In the genomic region with DNA sequence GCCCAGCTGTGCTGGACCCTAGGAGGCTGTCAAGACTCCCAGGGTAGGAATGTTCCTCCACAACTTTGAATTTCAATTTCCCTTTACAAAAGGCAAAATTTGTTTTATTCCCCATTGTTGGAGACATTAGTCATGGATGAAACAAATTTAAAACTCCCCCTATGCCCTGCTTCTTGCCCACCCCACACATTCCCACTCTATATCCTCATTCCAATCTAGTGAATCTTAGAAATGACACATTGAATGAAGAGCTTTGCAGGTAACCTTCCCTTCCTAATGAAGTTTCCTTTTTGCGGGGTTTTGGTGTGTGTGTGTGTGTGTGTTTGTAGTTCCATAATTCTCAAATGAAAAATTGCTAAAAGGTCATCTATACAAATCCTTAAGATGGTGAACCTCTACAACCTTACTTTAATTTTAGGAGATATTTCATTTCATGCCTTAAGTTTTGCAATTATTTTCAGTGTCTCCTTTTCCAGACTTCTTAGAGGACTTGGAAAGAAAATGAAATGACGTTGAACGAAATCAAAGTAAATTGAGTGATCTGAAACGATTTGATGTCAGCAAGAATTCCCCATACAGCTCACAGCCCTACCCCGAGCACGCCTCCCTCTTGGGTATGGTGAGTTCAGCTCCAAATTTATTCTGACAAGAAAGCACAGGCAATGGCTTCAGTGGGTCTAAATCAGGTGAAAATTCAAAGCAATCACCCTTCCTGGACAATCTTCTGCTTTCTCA, we compare ENCODE assay signal across 8 cellular contexts.
DNase-seq lines count a peak whose midpoint lies in the region; ATAC-seq, FAIRE-seq and TF ChIP-seq lines count a peak whose summit lies in the region.

No MANE protein-coding gene starts in this region.

- peaks cover 1 to 9% of the 10 kb centered on the region in 2 donors for H3K9me3 Mint-ChIP-seq in activated T-cell treated with anti-CD3 and anti-CD28 coated beads, Interleukin-2, amount 50 U/mL, for 72 hours

- FAIRE-seq in HepG2 (lab: Jason Lieb, UNC) (no peak), D721Med (lab: Jason Lieb, UNC) (no peak)

- H3K79me2 ChIP-seq in HepG2 (ENCODE audit: insufficient read depth, low read length), result no peaks in the 10 kb centered on the region

- H2AFZ ChIP-seq in HepG2 (ENCODE audit: low read length), result peak overlapping the region; percentile 42

- 61% methylated on average over 6 of the region's 6 CpGs for WGBS in HepG2 (ENCODE audit: low lambda C conversion rate)
- WGBS in upper lobe of left lung, 2 donors, result 59 to 70% methylated on average over 6 of the region's 6 CpGs

- no TSS peak for BruUV-seq in HepG2 (replicated peaks; lab: Mats Ljungman, UMichigan)

- ATAC-seq in activated T-cell treated with anti-CD3 and anti-CD28 coated beads, Interleukin-2, amount 50 U/mL, for 72 hours (replicated peaks in 1 of 2), result no peak
- ATAC-seq in HepG2 (no peak), upper lobe of left lung (ENCODE audit: low FRiP score in 2 of 2) (no peak), HG03442 (IDR thresholded peaks at IDR 0.05; ENCODE audit: unreplicated experiment) (no peak)

- H4K20me1 ChIP-seq in HepG2 (ENCODE audit: insufficient read depth, low read length), result no peaks in the 10 kb centered on the region

- no peaks in the 10 kb centered on the region for H3K27me3 Mint-ChIP-seq in activated T-cell treated with anti-CD3 and anti-CD28 coated beads, Interleukin-2, amount 50 U/mL, for 72 hours (ENCODE audit: low read depth)

- peaks cover 40% of the 10 kb centered on the region for H3K4me1 ChIP-seq in HepG2 (ENCODE audit: insufficient read depth, low read length)
- peaks cover 28 to 48% (median 35%) of the 10 kb centered on the region in 4 donors for H3K4me1 ChIP-seq in upper lobe of left lung

- in situ Hi-C loops in astrocyte of the cerebellum (cut with HindIII; ENCODE audit: low sequenced_read_pairs), result no loop called here
- in situ Hi-C loops in HepG2 (cut with HindIII; ENCODE audit: extremely low pct_ligation_motif_present, low pct_unique_long_range_greater_than_20kb), result loop anchor here (10.0 kb wide), 1 partner anchor 413 kb away; the partner anchor contains the start of gene TIPARP

- H3K36me3 Mint-ChIP-seq in activated T-cell treated with anti-CD3 and anti-CD28 coated beads, Interleukin-2, amount 50 U/mL, for 72 hours (ENCODE audit: insufficient read depth in 2 of 2), result peaks cover 0 to 2% of the 10 kb centered on the region in 2 donors

- TF ChIP-seq POLR2A in HepG2 (IDR thresholded peaks at IDR 0.05; ENCODE audit: insufficient read depth in 1 of 2, low read depth in 2 of 2, low read length in 2 of 2), result no peak
- TF ChIP-seq POLR2A in upper lobe of left lung (IDR thresholded peaks at IDR 0.05), result no peak

- H3K36me3 ChIP-seq in HepG2 (replicated peaks in 1 of 2; ENCODE audit: control insufficient read depth in 1 of 2, insufficient read depth in 2 of 2, low read length in 2 of 2) (no peaks in the 10 kb centered on the region), upper lobe of left lung (no peaks in the 10 kb centered on the region)

- H3K27ac ChIP-seq in HepG2 (ENCODE audit: extremely low read length, insufficient read depth, low read length) (peak overlapping the region; percentile 96), upper lobe of left lung (peak overlapping the region; percentile 98 to 100 (median 98))

- no peak for TF ChIP-seq RAD21 in HepG2 (CRISPR knock-in tag; IDR thresholded peaks at IDR 0.05)

- H3K27ac Mint-ChIP-seq in activated T-cell treated with anti-CD3 and anti-CD28 coated beads, Interleukin-2, amount 50 U/mL, for 72 hours, result peak overlapping the region; percentile 80

- intact Hi-C loops in HepG2 (cut with micrococcal nuclease; ENCODE audit: unreplicated experiment), result loop anchor here (1.0 to 10.0 kb wide), 5 partner anchors 33 to 550 kb away; partner anchors contain the start of gene TIPARP

- H3K4me1 Mint-ChIP-seq in activated T-cell treated with anti-CD3 and anti-CD28 coated beads, Interleukin-2, amount 50 U/mL, for 72 hours (ENCODE audit: low read depth), result peaks cover 77% of the 10 kb centered on the region

- no peak for DNase-seq in activated T-cell treated with anti-CD3 and anti-CD28 coated beads, Interleukin-2, amount 50 U/mL, for 72 hours
- DNase-seq in activated T-cell treated with anti-CD3 and anti-CD28 coated beads for 4 hours (no peak), astrocyte of the cerebellum (ENCODE audit: low read depth) (no peak), HepG2 (ENCODE audit: low spot score) (no peak), upper lobe of left lung (no peak), D721Med (ENCODE audit: insufficient read length, low spot score) (no peak), foreskin melanocyte (no peak)

- POLR2A ChIA-PET in HepG2 (lab: Yijun Ruan, JAX), result interaction anchor here (1.3 to 5.5 kb wide), 12 partner anchors 10 to 1282 kb away, joined by 4 to 204 read pairs (median 26); partner anchors contain the start of genes C3orf33, CCNL1 and TIPARP

- H3K4me3 Mint-ChIP-seq in activated T-cell treated with anti-CD3 and anti-CD28 coated beads, Interleukin-2, amount 50 U/mL, for 72 hours, result peak overlapping the region; percentile 81 to 86

- H3K27me3 ChIP-seq in HepG2 (ENCODE audit: control insufficient read depth in 1 of 2, insufficient read depth in 2 of 2, low read length in 2 of 2) (no peaks in the 10 kb centered on the region), upper lobe of left lung (no peaks in the 10 kb centered on the region)

- peak overlapping the region; percentile 34 for H3K4me3 ChIP-seq in astrocyte of the cerebellum (ENCODE audit: low read depth, low read length)
- peak overlapping the region; percentile 56 to 67 (median 58) for H3K4me3 ChIP-seq in HepG2 (replicated peaks in 1 of 3; ENCODE audit: insufficient read depth in 1 of 3, low read depth in 2 of 3, low read length in 3 of 3)
- peak overlapping the region in 1 of 4 donors; percentile 72 for H3K4me3 ChIP-seq in upper lobe of left lung

- peak overlapping the region; percentile 92 for H3K4me2 ChIP-seq in HepG2 (ENCODE audit: low read depth, low read length)

- peak overlapping the region; percentile 85 for H3K9ac ChIP-seq in HepG2 (ENCODE audit: insufficient read depth, low read depth, low read length)

- CTCF ChIA-PET in HepG2 (lab: Yijun Ruan, JAX; ENCODE audit: low intra/inter-chr PET ratio, low total read pairs), result no interaction called here

- TF ChIP-seq CTCF in astrocyte of the cerebellum (IDR thresholded peaks at IDR 0.05; ENCODE audit: low read depth, low read length, missing control alignments) (no peak), HepG2 (CRISPR knock-in tag; IDR thresholded peaks at IDR 0.05) (no peak), upper lobe of left lung (IDR thresholded peaks at IDR 0.05) (no peak), D721Med (IDR thresholded peaks at IDR 0.05; ENCODE audit: insufficient read depth, missing control alignments) (no peak)

- TF ChIP-seq EP300 in HepG2 (IDR thresholded peaks at IDR 0.05; ENCODE audit: low read depth in 2 of 2, low read length in 2 of 2), result no peak
- TF ChIP-seq EP300 in HepG2 (CRISPR knock-in tag; IDR thresholded peaks at IDR 0.05; ENCODE audit: borderline replicate concordance), result no peak
- TF ChIP-seq EP300 in upper lobe of left lung (IDR thresholded peaks at IDR 0.05), result no peak

- H3K9me3 ChIP-seq in HepG2 (ENCODE audit: low read length), result no peaks in the 10 kb centered on the region
- no peaks in the 10 kb centered on the region for H3K9me3 ChIP-seq in upper lobe of left lung

TF ChIP-seq in HepG2, 621 proteins besides CTCF, POLR2A, EP300 and RAD21:
- TF ChIP-seq, protein P1, sequence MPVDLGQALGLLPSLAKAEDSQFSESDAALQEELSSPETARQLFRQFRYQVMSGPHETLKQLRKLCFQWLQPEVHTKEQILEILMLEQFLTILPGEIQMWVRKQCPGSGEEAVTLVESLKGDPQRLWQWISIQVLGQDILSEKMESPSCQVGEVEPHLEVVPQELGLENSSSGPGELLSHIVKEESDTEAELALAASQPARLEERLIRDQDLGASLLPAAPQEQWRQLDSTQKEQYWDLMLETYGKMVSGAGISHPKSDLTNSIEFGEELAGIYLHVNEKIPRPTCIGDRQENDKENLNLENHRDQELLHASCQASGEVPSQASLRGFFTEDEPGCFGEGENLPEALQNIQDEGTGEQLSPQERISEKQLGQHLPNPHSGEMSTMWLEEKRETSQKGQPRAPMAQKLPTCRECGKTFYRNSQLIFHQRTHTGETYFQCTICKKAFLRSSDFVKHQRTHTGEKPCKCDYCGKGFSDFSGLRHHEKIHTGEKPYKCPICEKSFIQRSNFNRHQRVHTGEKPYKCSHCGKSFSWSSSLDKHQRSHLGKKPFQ (CRISPR knock-in tag; IDR thresholded peaks at IDR 0.05; ENCODE audit: insufficient replicate concordance), result peak; percentile 14
- TF ChIP-seq DR1 (CRISPR knock-in tag; IDR thresholded peaks at IDR 0.05) (no peak), ZEB1 (IDR thresholded peaks at IDR 0.05; ENCODE audit: insufficient replicate concordance, low read depth) (peak; percentile 1), SRSF4 (IDR thresholded peaks at IDR 0.05; ENCODE audit: low read depth, low read length, poor library complexity, severe bottlenecking) (no peak)
TF ChIP-seq in HepG2: peak in this region for 2.
